10 cellular contexts compared by ENCODE assay signal in genomic region chr21:36297555-36297937, GRCh38. TPM values are rescaled to one million over a fixed set of nuclear protein-coding genes. Genes with fewer than 3 reads are reported as not detected.
DNase-seq lines count a peak whose midpoint lies in the region; ATAC-seq and TF ChIP-seq lines count a peak whose summit lies in the region.
"Had no signal": no experiment of that assay in that cellular context is flagged by ENCODE, and none has a peak within 500 bp of the region (broad histone marks: within the 10 kb centered on the region; RNA-seq: fewer than 3 reads in every experiment).

No MANE protein-coding gene starts in this region.

- intact Hi-C loops in HCT116 (cut with micrococcal nuclease), result no loop called here

- POLR2A ChIA-PET in HCT116 (lab: Charles Lee), result no interaction called here

- CTCF ChIA-PET in HCT116 (lab: Charles Lee), result no interaction called here

- no peaks in the 10 kb centered on the region for H3K9me3 ChIP-seq in HCT116 (ENCODE audit: control insufficient read depth in 1 of 2, insufficient read depth in 1 of 2, low read depth in 1 of 2, low read length in 2 of 2)
- H3K9me3 ChIP-seq in mucosa of stomach (ENCODE audit: control insufficient read depth, low read length), result no peaks in the 10 kb centered on the region

- no peak for TF ChIP-seq POLR2A in HCT116 (IDR thresholded peaks at IDR 0.05; ENCODE audit: borderline replicate concordance, extremely low read depth, insufficient read depth, insufficient read length)

- ATAC-seq in HCT116, result no peak

- H3K4me3 ChIP-seq in HCT116 (replicated peaks in 1 of 2; ENCODE audit: low read depth in 1 of 2, low read length in 2 of 2) (no peak overlapping the region), mucosa of stomach (ENCODE audit: low read length) (no peak overlapping the region)

- peaks cover 7% of the 10 kb centered on the region for H3K36me3 Mint-ChIP-seq in activated naive CD8-positive, alpha-beta T cell

- TF ChIP-seq RAD21 in HCT116 (IDR thresholded peaks at IDR 0.05; ENCODE audit: low read depth), result no peak

- no peaks in the 10 kb centered on the region for H3K9me3 Mint-ChIP-seq in activated naive CD8-positive, alpha-beta T cell (ENCODE audit: low read depth)

- H3K9me2 ChIP-seq in HCT116 (ENCODE audit: insufficient read depth), result no peaks in the 10 kb centered on the region

- no peaks in the 10 kb centered on the region for H3K27me3 ChIP-seq in HCT116 (ENCODE audit: insufficient read depth, low read length)
- H3K27me3 ChIP-seq in mucosa of stomach (ENCODE audit: control insufficient read depth, insufficient read depth, low read length), result no peaks in the 10 kb centered on the region

- H3K27me3 Mint-ChIP-seq in activated naive CD8-positive, alpha-beta T cell, result no peaks in the 10 kb centered on the region

- DNase-seq in HCT116 (ENCODE audit: low read depth, low spot score) (no peak), germinal center (ENCODE audit: low spot score) (no peak), NCI-H446 treated with DMSO at 0.1 percent for 48 hours (lab: John Stamatoyannopoulos, UW) (no peak), NK-92 (lab: John Stamatoyannopoulos, UW; ENCODE audit: unreplicated experiment) (no peak)
- no peak for DNase-seq in effector CD8-positive, alpha-beta T cell (lab: John Stamatoyannopoulos, UW)
- DNase-seq: NCI-H2029 treated with DMSO at 0.1 percent for 48 hours, occipital lobe had no signal

- no peaks in the 10 kb centered on the region for H4K20me1 ChIP-seq in HCT116 (ENCODE audit: insufficient read depth)

- H3K4me3 Mint-ChIP-seq in activated naive CD8-positive, alpha-beta T cell, result peak overlapping the region; percentile 77

- H3K27ac ChIP-seq in 22Rv1 (peak overlapping the region; percentile 59), HCT116 (ENCODE audit: low read depth, low read length) (no peak overlapping the region)

- H3K79me2 ChIP-seq in HCT116 (ENCODE audit: insufficient read depth, low read length), result no peaks in the 10 kb centered on the region

- no peak overlapping the region for H3K9ac ChIP-seq in HCT116 (ENCODE audit: low read length)
- H3K9ac ChIP-seq in mucosa of stomach (ENCODE audit: low read length), result peak overlapping the region; percentile 2

- H2AFZ ChIP-seq in HCT116 (ENCODE audit: low read depth, low read length, poor library complexity, severe bottlenecking), result no peak overlapping the region

- H3K36me3 ChIP-seq in HCT116 (ENCODE audit: control insufficient read depth in 1 of 2, insufficient read depth in 2 of 2, low read length in 2 of 2) (no peaks in the 10 kb centered on the region; a peak in 1 of 4 replicates), mucosa of stomach (ENCODE audit: control insufficient read depth, insufficient read depth, low read length) (no peaks in the 10 kb centered on the region)

- RAD21 ChIA-PET in HCT116 (lab: Charles Lee; ENCODE audit: low non-redundant PET in 1 of 2, low total read pairs in 2 of 2, uncharacterized antibody in 2 of 2, unreplicated experiment in 2 of 2), result no interaction called here

- peak overlapping the region; percentile 96 for H3K27ac Mint-ChIP-seq in activated naive CD8-positive, alpha-beta T cell

- peaks cover 37% of the 10 kb centered on the region for H3K4me1 Mint-ChIP-seq in activated naive CD8-positive, alpha-beta T cell (ENCODE audit: low read depth)

- TF ChIP-seq CTCF in 22Rv1 (IDR thresholded peaks at IDR 0.05), result no peak
- TF ChIP-seq CTCF in HCT116 (IDR thresholded peaks at IDR 0.05 in 2 of 3, conservative IDR thresholded peaks at IDR 0.05 in 1 of 3; ENCODE audit: borderline replicate concordance in 1 of 3, insufficient read depth in 1 of 3, low read depth in 2 of 3, low read length in 2 of 3), result no peak

- 0 out of 2 replicates have a peak overlapping the region, but pooled peaks have one; percentile 20 for H3K4me2 ChIP-seq in HCT116 (ENCODE audit: low read length)

- H3K4me1 ChIP-seq in HCT116 (ENCODE audit: control insufficient read depth in 1 of 2, insufficient read depth in 2 of 2, low read length in 2 of 2), result peaks cover 4 to 10% of the 10 kb centered on the region in 2 experiments; a peak in 3 of 4 replicates
- peaks cover 27% of the 10 kb centered on the region for H3K4me1 ChIP-seq in mucosa of stomach (ENCODE audit: control insufficient read depth, insufficient read depth, low read length)

- BruUV-seq in HCT116 (replicated peaks; lab: Mats Ljungman, UMichigan), result no TSS peak

TF ChIP-seq in HCT116, 20 proteins besides CTCF, POLR2A, EP300 and RAD21:
- no peak for TF ChIP-seq FOSL1 (IDR thresholded peaks at IDR 0.05; ENCODE audit: low read depth)
- no peak for TF ChIP-seq YY1 (IDR thresholded peaks at IDR 0.05; ENCODE audit: extremely low read depth, insufficient replicate concordance, low read depth, low read length)
- TF ChIP-seq TCF7L2 (IDR thresholded peaks at IDR 0.05; ENCODE audit: borderline replicate concordance, extremely low read depth, insufficient read depth, insufficient read length), result no peak
- no peak for TF ChIP-seq ZFX (IDR thresholded peaks at IDR 0.05)
- TF ChIP-seq, protein P1, sequence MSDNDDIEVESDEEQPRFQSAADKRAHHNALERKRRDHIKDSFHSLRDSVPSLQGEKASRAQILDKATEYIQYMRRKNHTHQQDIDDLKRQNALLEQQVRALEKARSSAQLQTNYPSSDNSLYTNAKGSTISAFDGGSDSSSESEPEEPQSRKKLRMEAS (IDR thresholded peaks at IDR 0.05), result no peak
- TF ChIP-seq CBX3 (IDR thresholded peaks at IDR 0.05; ENCODE audit: low read depth), result no peak
- no peak for TF ChIP-seq ELF1 (IDR thresholded peaks at IDR 0.05; ENCODE audit: borderline replicate concordance, low read depth)
- TF ChIP-seq EGR1 (IDR thresholded peaks at IDR 0.05; ENCODE audit: low read depth), result no peak
- no peak for TF ChIP-seq ZBTB33 (IDR thresholded peaks at IDR 0.05; ENCODE audit: extremely low read depth, insufficient replicate concordance, low read length)
- no peak for TF ChIP-seq REST (IDR thresholded peaks at IDR 0.05; ENCODE audit: low read depth)
- TF ChIP-seq EZH2phosphoT487 (IDR thresholded peaks at IDR 0.05; ENCODE audit: borderline replicate concordance), result no peak

RNA-seq across cellular contexts. Expression of gene MORC3, which starts 22.5 kb away (rescaled TPM):
- 19.8 TPM for total RNA-seq in HCT116 (2021; ENCODE audit: unreplicated experiment)
- 9.4 and 12.0 TPM in 2 replicates for polyA plus RNA-seq in HCT116 (2012)
